31 cellular contexts compared by ENCODE assay signal in the genomic region with DNA sequence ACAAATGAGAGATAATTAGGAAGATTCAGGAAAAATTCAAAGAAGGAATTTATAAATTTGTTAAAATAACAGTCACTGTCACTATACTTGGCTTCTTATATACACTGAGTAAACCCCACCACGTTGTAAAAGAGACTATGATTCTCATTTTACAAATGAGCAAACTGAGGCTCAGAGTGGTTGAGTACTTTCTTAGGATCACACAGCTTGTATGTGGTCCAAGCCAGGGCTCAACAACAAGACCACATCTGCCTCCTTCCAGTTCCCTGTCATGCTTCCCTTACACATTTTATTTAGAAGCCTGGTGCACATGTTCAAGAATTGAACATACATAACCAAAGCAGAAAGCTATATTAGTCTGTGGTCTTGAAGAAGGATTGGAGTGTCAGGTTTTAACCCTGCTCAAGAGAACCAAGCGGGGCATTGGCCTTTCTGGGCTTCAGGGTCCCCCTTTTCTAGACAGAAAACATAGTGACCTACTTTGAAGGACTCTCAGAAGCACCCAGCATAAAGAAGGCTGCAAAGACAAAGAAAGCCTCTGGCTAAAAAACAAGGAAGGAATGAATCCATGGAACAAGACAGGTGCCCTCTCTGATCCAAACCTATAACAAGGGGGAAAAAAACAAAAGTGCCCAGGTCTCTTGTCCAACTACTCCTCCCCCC. TPM values are rescaled to one million over a fixed set of nuclear protein-coding genes. Genes with fewer than 3 reads are reported as not detected.
"Had no signal": no experiment of that assay in that cellular context is flagged by ENCODE, and none has a peak within 500 bp of the region (broad histone marks: within the 10 kb centered on the region; RNA-seq: fewer than 3 reads in every experiment).

No MANE protein-coding gene starts in this region.

- H3K9me3 Mint-ChIP-seq: activated CD4-positive, alpha-beta memory T cell treated with anti-CD3 and anti-CD28 coated beads for 36 hours; activated naive CD4-positive, alpha-beta T cell treated with anti-CD3 and anti-CD28 coated beads, Interleukin-2, amount 50 U/mL, for 24 hours; activated naive CD8-positive, alpha-beta T cell treated with anti-CD3 and anti-CD28 coated beads, Interleukin-2, amount 50 U/mL, for 24 hours; activated T-cell treated with anti-CD3 and anti-CD28 coated beads, Interleukin-2, amount 50 U/mL, for 4 hours; activated T-helper 2 cell treated with anti-CD3 and anti-CD28 coated beads, Interferon-gamma antibody, Interleukin-2, Interleukin-4, amounts not matched to agents 10 μg/mL and 5 μg/mL and 100 μg/mL, durations not matched to agents 14 hours and 24 hours and 36 hours; dendritic cell treated with granulocyte-macrophage colony-stimulating factor and Interleukin-4, amounts not matched to agents 40 ng/mL and 50 ng/mL, for 4 days; naive thymus-derived CD4-positive, alpha-beta T cell; neural crest cell; T-helper 1 cell treated with Interleukin-12 subunit alpha and Interleukin-12 subunit beta and Interleukin-4 antibody, amounts not matched to agents 30 μg/mL and 1 μg/mL, for 36 hours had no signal

- H3K4me3 Mint-ChIP-seq: activated CD4-positive, alpha-beta memory T cell treated with anti-CD3 and anti-CD28 coated beads for 36 hours; activated naive CD4-positive, alpha-beta T cell treated with anti-CD3 and anti-CD28 coated beads, Interleukin-2, amount 50 U/mL, for 24 hours; activated naive CD8-positive, alpha-beta T cell treated with anti-CD3 and anti-CD28 coated beads, Interleukin-2, amount 50 U/mL, for 24 hours; activated T-cell treated with anti-CD3 and anti-CD28 coated beads, Interleukin-2, amount 50 U/mL, for 4 hours; dendritic cell treated with granulocyte-macrophage colony-stimulating factor and Interleukin-4, amounts not matched to agents 40 ng/mL and 50 ng/mL, for 4 days; naive thymus-derived CD4-positive, alpha-beta T cell; neural crest cell; T-helper 1 cell treated with Interleukin-12 subunit alpha and Interleukin-12 subunit beta and Interleukin-4 antibody, amounts not matched to agents 30 μg/mL and 1 μg/mL, for 36 hours had no signal

- ATAC-seq: activated CD4-positive, CD25-positive, alpha-beta regulatory T cell treated with anti-CD3 and anti-CD28 coated beads, Interleukin-2, amount 50 U/mL, for 24 hours; activated naive CD8-positive, alpha-beta T cell treated with anti-CD3 and anti-CD28 coated beads, Interleukin-2, amount 50 U/mL, for 24 hours; activated T-cell treated with anti-CD3 and anti-CD28 coated beads, Interleukin-2, amount 50 U/mL, for 4 hours; left cardiac atrium; left ventricle myocardium superior; naive thymus-derived CD4-positive, alpha-beta T cell; stimulated activated naive CD8-positive, alpha-beta T cell treated with anti-CD3 and anti-CD28 coated beads, Interleukin-15, Interleukin-2, amounts not matched to agents 100 U/mL and 50 U/mL, for 24 hours had no signal

- H3K36me3 Mint-ChIP-seq: activated CD4-positive, alpha-beta memory T cell treated with anti-CD3 and anti-CD28 coated beads for 36 hours; activated naive CD4-positive, alpha-beta T cell treated with anti-CD3 and anti-CD28 coated beads, Interleukin-2, amount 50 U/mL, for 24 hours; naive thymus-derived CD4-positive, alpha-beta T cell had no signal

- H3K4me1 Mint-ChIP-seq: activated naive CD4-positive, alpha-beta T cell treated with anti-CD3 and anti-CD28 coated beads, Interleukin-2, amount 50 U/mL, for 24 hours; activated naive CD8-positive, alpha-beta T cell treated with anti-CD3 and anti-CD28 coated beads, Interleukin-2, amount 50 U/mL, for 24 hours; naive thymus-derived CD4-positive, alpha-beta T cell; neural crest cell had no signal

- DNase-seq: activated CD4-positive, alpha-beta memory T cell treated with anti-CD3 and anti-CD28 coated beads for 36 hours; activated CD4-positive, alpha-beta T cell treated with anti-CD3 and anti-CD28 coated beads for 48 hours; activated CD8-positive, alpha-beta memory T cell treated with anti-CD3 and anti-CD28 coated beads, Interleukin-2, amount 50 U/mL, for 4 hours; activated naive CD8-positive, alpha-beta T cell treated with anti-CD3 and anti-CD28 coated beads, Interleukin-2, amount 50 U/mL, for 24 hours; activated T-cell treated with anti-CD3 and anti-CD28 coated beads, Interleukin-2, amount 50 U/mL, for 4 hours; amygdala; esophagus squamous epithelium; foreskin melanocyte; glutamatergic neuron; left cardiac atrium; left ventricle myocardium superior; naive thymus-derived CD4-positive, alpha-beta T cell; nucleus accumbens; pancreas; stimulated activated CD4-positive, alpha-beta T cell treated with anti-CD3 and anti-CD28 coated beads, Interleukin-2, amount 100 ng/mL, for 48 hours; stimulated activated naive CD8-positive, alpha-beta T cell treated with anti-CD3 and anti-CD28 coated beads, Interleukin-15, Interleukin-2, amounts not matched to agents 100 U/mL and 50 U/mL, for 24 hours; T-helper 9 cell; testis; transverse colon had no signal

- H3K27ac Mint-ChIP-seq: activated CD4-positive, alpha-beta memory T cell treated with anti-CD3 and anti-CD28 coated beads for 36 hours; activated naive CD4-positive, alpha-beta T cell treated with anti-CD3 and anti-CD28 coated beads, Interleukin-2, amount 50 U/mL, for 24 hours; activated naive CD8-positive, alpha-beta T cell treated with anti-CD3 and anti-CD28 coated beads, Interleukin-2, amount 50 U/mL, for 24 hours; activated T-helper 2 cell treated with anti-CD3 and anti-CD28 coated beads, Interferon-gamma antibody, Interleukin-2, Interleukin-4, amounts not matched to agents 10 μg/mL and 5 μg/mL and 100 μg/mL, durations not matched to agents 14 hours and 24 hours and 36 hours; dendritic cell treated with granulocyte-macrophage colony-stimulating factor and Interleukin-4, amounts not matched to agents 40 ng/mL and 50 ng/mL, for 4 days; naive thymus-derived CD4-positive, alpha-beta T cell; T-helper 1 cell treated with Interleukin-12 subunit alpha and Interleukin-12 subunit beta and Interleukin-4 antibody, amounts not matched to agents 30 μg/mL and 1 μg/mL, for 36 hours had no signal

RNA-seq across cellular contexts. Expression of a gene that starts 0.8 kb away (rescaled TPM):
- total RNA-seq: activated CD4-positive, alpha-beta memory T cell treated with anti-CD3 and anti-CD28 coated beads for 36 hours; activated CD8-positive, alpha-beta memory T cell treated with anti-CD3 and anti-CD28 coated beads for 36 hours; activated T-helper 2 cell treated with anti-CD3 and anti-CD28 coated beads, Interferon-gamma antibody, Interleukin-2, Interleukin-4, amounts not matched to agents 10 μg/mL and 5 μg/mL and 100 μg/mL, durations not matched to agents 14 hours and 24 hours and 36 hours; esophagus squamous epithelium; left cardiac atrium; left ventricle myocardium superior; lung microvascular endothelial cell; mesenteric fat pad; mucosa of gallbladder; naive thymus-derived CD4-positive, alpha-beta T cell; neural crest cell; prostate gland; right atrium auricular region; testis; transverse colon had no signal

RNA-seq across cellular contexts. Expression of a gene that starts 42.8 kb away (rescaled TPM):
- total RNA-seq: lung microvascular endothelial cell had no signal
